In genomic region chr4:1937550-1937949, GRCh38 we compare ENCODE assay signal across 25 cellular contexts.
"Had no signal": no experiment of that assay in that cellular context is flagged by ENCODE, and none has a peak within 500 bp of the region (broad histone marks: within the 10 kb centered on the region; RNA-seq: fewer than 3 reads in every experiment).

No MANE protein-coding gene starts in this region.

- H3K4me1 ChIP-seq: gastroesophageal sphincter, lower lobe of right lung, neural progenitor cell, sigmoid colon, testis, tibial artery, upper lobe of left lung had no signal

- H3K9me3 Mint-ChIP-seq: immature natural killer cell; naive thymus-derived CD8-positive, alpha-beta T cell; neural progenitor cell; stimulated activated memory B cell treated with anti-CD40 and anti-IgM and Interleukin-4, amounts not matched to agents 10 μg/mL and 1 μg/mL and 100 μg/mL, for 72 hours had no signal

- ATAC-seq: foreskin keratinocyte; gastroesophageal sphincter; left ventricle myocardium superior; lower lobe of right lung; naive thymus-derived CD8-positive, alpha-beta T cell; psoas muscle; right cardiac atrium; stimulated activated memory B cell treated with anti-CD40 and anti-IgM and Interleukin-4, amounts not matched to agents 10 μg/mL and 1 μg/mL and 100 μg/mL, for 72 hours; stimulated activated naive CD8-positive, alpha-beta T cell treated with anti-CD3 and anti-CD28 coated beads, Interleukin-15, Interleukin-2, amounts not matched to agents 100 U/mL and 50 U/mL, for 24 hours had no signal

- DNase-seq: cerebellar nuclear complex; cortex of kidney; foreskin keratinocyte; hypothalamus; immature natural killer cell; islet precursor cell; left ventricle myocardium superior; lower lobe of right lung; naive thymus-derived CD8-positive, alpha-beta T cell; psoas muscle; right cardiac atrium; sigmoid colon; stimulated activated CD4-positive, alpha-beta T cell treated with anti-CD3 and anti-CD28 coated beads, Interleukin-2, amount 100 ng/mL, for 24 hours; stimulated activated CD4-positive, alpha-beta T cell treated with anti-CD3 and anti-CD28 coated beads, Interleukin-4, amount 100 ng/mL, for 24 hours; stimulated activated naive CD8-positive, alpha-beta T cell treated with anti-CD3 and anti-CD28 coated beads, Interleukin-15, Interleukin-2, amounts not matched to agents 100 U/mL and 50 U/mL, for 24 hours; substantia nigra; testis; tibial artery; upper lobe of left lung had no signal

- H3K9ac ChIP-seq: neural progenitor cell had no signal

- H3K27me3 Mint-ChIP-seq: naive thymus-derived CD8-positive, alpha-beta T cell; stimulated activated memory B cell treated with anti-CD40 and anti-IgM and Interleukin-4, amounts not matched to agents 10 μg/mL and 1 μg/mL and 100 μg/mL, for 72 hours had no signal

- H3K4me2 ChIP-seq: neural progenitor cell had no signal

- H3K4me3 Mint-ChIP-seq: immature natural killer cell; naive thymus-derived CD8-positive, alpha-beta T cell; neural progenitor cell; stimulated activated memory B cell treated with anti-CD40 and anti-IgM and Interleukin-4, amounts not matched to agents 10 μg/mL and 1 μg/mL and 100 μg/mL, for 72 hours had no signal

- H3K9me3 ChIP-seq: esophagus muscularis mucosa, gastroesophageal sphincter, lower lobe of right lung, psoas muscle, sigmoid colon, testis, tibial artery, upper lobe of left lung had no signal

- H3K27me3 ChIP-seq: esophagus muscularis mucosa, foreskin keratinocyte, gastroesophageal sphincter, neural progenitor cell, sigmoid colon, testis, tibial artery, upper lobe of left lung had no signal

- H3K4me3 ChIP-seq: esophagus muscularis mucosa, gastroesophageal sphincter, lower lobe of right lung, neural progenitor cell, psoas muscle, sigmoid colon, testis, tibial artery, upper lobe of left lung had no signal

- H3K4me1 Mint-ChIP-seq: immature natural killer cell; naive thymus-derived CD8-positive, alpha-beta T cell; neural progenitor cell; stimulated activated memory B cell treated with anti-CD40 and anti-IgM and Interleukin-4, amounts not matched to agents 10 μg/mL and 1 μg/mL and 100 μg/mL, for 72 hours had no signal

- H3K27ac Mint-ChIP-seq: neural progenitor cell; stimulated activated memory B cell treated with anti-CD40 and anti-IgM and Interleukin-4, amounts not matched to agents 10 μg/mL and 1 μg/mL and 100 μg/mL, for 72 hours had no signal

- FAIRE-seq: urothelium cell line had no signal

- H3K27ac ChIP-seq: epithelial cell of prostate, esophagus muscularis mucosa, foreskin keratinocyte, gastroesophageal sphincter, lower lobe of right lung, neural progenitor cell, psoas muscle, sigmoid colon, testis, tibial artery, upper lobe of left lung had no signal

- H2AFZ ChIP-seq: neural progenitor cell had no signal
